Comparison of ENCODE assay signal across 28 cellular contexts in genomic region chr16:5017678-5017969, GRCh38. TPM values are rescaled to one million over a fixed set of nuclear protein-coding genes. Genes with fewer than 3 reads are reported as not detected.
DNase-seq lines count a peak whose midpoint lies in the region; ATAC-seq, FAIRE-seq and TF ChIP-seq lines count a peak whose summit lies in the region.
"Had no signal": no experiment of that assay in that cellular context is flagged by ENCODE, and none has a peak within 500 bp of the region (broad histone marks: within the 10 kb centered on the region; RNA-seq: fewer than 3 reads in every experiment).

No MANE protein-coding gene starts in this region.

- H3K4me1 Mint-ChIP-seq in dendritic cell treated with granulocyte-macrophage colony-stimulating factor and Interleukin-4, amounts not matched to agents 40 ng/mL and 50 ng/mL, for 4 days (ENCODE audit: low read depth): peaks cover 48% of the 10 kb centered on the region
- H3K4me1 Mint-ChIP-seq: CD14-positive monocyte; CD8-positive, alpha-beta memory T cell had no signal

- no peak overlapping the region for H3K27ac ChIP-seq in HepG2 (ENCODE audit: extremely low read length, insufficient read depth, low read length)
- H3K27ac ChIP-seq in right lobe of liver: no peak overlapping the region
- H3K27ac ChIP-seq in osteoblast (ENCODE audit: low read depth, low read length): no peak overlapping the region
- H3K27ac ChIP-seq in tibial nerve: peak overlapping the region in 3 of 4 donors; percentile 80 to 89 (median 80)
- no peak overlapping the region for H3K27ac ChIP-seq in OCI-LY7 (ENCODE audit: low read depth, low read length, poor library complexity, severe bottlenecking)
- H3K27ac ChIP-seq: A549; BLaER1 treated with 17β-estradiol and CSF1 and Interleukin-3, amounts not matched to agents 10 nM and 100 nM had no signal

- no peak for TF ChIP-seq CTCF in HepG2 (CRISPR knock-in tag; IDR thresholded peaks at IDR 0.05)
- no peak for TF ChIP-seq CTCF in right lobe of liver (IDR thresholded peaks at IDR 0.05)
- TF ChIP-seq CTCF in osteoblast (IDR thresholded peaks at IDR 0.05; ENCODE audit: extremely low read depth, low read depth, low read length): no peak
- TF ChIP-seq CTCF in tibial nerve (IDR thresholded peaks at IDR 0.05): no peak
- TF ChIP-seq CTCF in OCI-LY7 (conservative IDR thresholded peaks at IDR 0.05; ENCODE audit: low read length): no peak

- FAIRE-seq in HepG2 (lab: Jason Lieb, UNC): no peak
- FAIRE-seq: A549, D721Med, GM12878, GM18507, H54 had no signal

- H3K4me2 ChIP-seq in HepG2 (ENCODE audit: low read depth, low read length): no peak overlapping the region
- H3K4me2 ChIP-seq in osteoblast (ENCODE audit: insufficient read depth, low read length): no peak overlapping the region
- H3K4me2 ChIP-seq in OCI-LY7 (ENCODE audit: low read length): no peak overlapping the region
- H3K4me2 ChIP-seq: A549; BLaER1 treated with 17β-estradiol and CSF1 and Interleukin-3, amounts not matched to agents 10 nM and 100 nM had no signal

- no peaks in the 10 kb centered on the region for H4K20me1 ChIP-seq in HepG2 (ENCODE audit: insufficient read depth, low read length)
- no peaks in the 10 kb centered on the region for H4K20me1 ChIP-seq in osteoblast (ENCODE audit: insufficient read depth, low read length)
- H4K20me1 ChIP-seq in OCI-LY7 (ENCODE audit: insufficient read depth, low read length): no peaks in the 10 kb centered on the region
- H4K20me1 ChIP-seq: BLaER1 treated with 17β-estradiol and CSF1 and Interleukin-3, amounts not matched to agents 10 nM and 100 nM had no signal

- H2AFZ ChIP-seq in HepG2 (ENCODE audit: low read length) (no peak overlapping the region), osteoblast (ENCODE audit: low read length) (no peak overlapping the region), OCI-LY7 (ENCODE audit: low read length) (no peak overlapping the region)

- TF ChIP-seq EP300 in HepG2 (IDR thresholded peaks at IDR 0.05; ENCODE audit: low read depth in 2 of 2, low read length in 2 of 2) (no peak), HepG2 (CRISPR knock-in tag; IDR thresholded peaks at IDR 0.05; ENCODE audit: borderline replicate concordance) (no peak), tibial nerve (IDR thresholded peaks at IDR 0.05) (no peak)

- 48% methylated on average over 5 of the region's 5 CpGs for WGBS in HepG2 (ENCODE audit: low lambda C conversion rate)
- 80% methylated on average over 1 of the region's 5 CpGs for WGBS in right lobe of liver (ENCODE audit: insufficient coverage, low coverage, low lambda C conversion rate, missing lambda C conversion rate)
- WGBS in tibial nerve, 2 donors: 76 to 84% methylated on average over 5 of the region's 5 CpGs

- POLR2A ChIA-PET in HepG2 (lab: Yijun Ruan, JAX): interaction anchor here (0.8 kb wide), 1 partner anchor 60 kb away, joined by 3 read pairs; the partner anchor contains the start of gene SEC14L5
- POLR2A ChIA-PET in OCI-LY7 (lab: Charles Lee): no interaction called here

- no peak for TF ChIP-seq RAD21 in HepG2 (CRISPR knock-in tag; IDR thresholded peaks at IDR 0.05)

- no peaks in the 10 kb centered on the region for H3K9me3 Mint-ChIP-seq in dendritic cell treated with granulocyte-macrophage colony-stimulating factor and Interleukin-4, amounts not matched to agents 40 ng/mL and 50 ng/mL, for 4 days
- H3K9me3 Mint-ChIP-seq: CD4-positive, alpha-beta T cell; CD8-positive, alpha-beta memory T cell; HFFc6 had no signal

- DNase-seq in HepG2 (ENCODE audit: low spot score) (no peak), right lobe of liver (no peak), osteoblast (ENCODE audit: insufficient read length, low spot score, missing footprints) (peak; percentile 41), tibial nerve (ENCODE audit: low spot score in 2 of 2) (no peak), OCI-LY7 (ENCODE audit: low spot score) (no peak), cerebellar cortex (ENCODE audit: low spot score) (no peak)
- DNase-seq in activated CD4-positive, alpha-beta T cell treated with anti-CD3 and anti-CD28 coated beads, Interleukin-2, amount 50 U/mL, for 4 hours: no peak
- DNase-seq: 8988T; ACHN; AML-193; BE2C; CD4-positive, alpha-beta T cell; CD8-positive, alpha-beta memory T cell; DMS 273 treated with DMSO at 0.1 percent for 48 hours; DMS79; EL; GDM1; GOT3; HFFc6 had no signal

- in situ Hi-C loops in HepG2 (cut with HindIII; ENCODE audit: extremely low pct_ligation_motif_present, low pct_unique_long_range_greater_than_20kb): no loop called here

- H3K79me2 ChIP-seq in HepG2 (ENCODE audit: insufficient read depth, low read length) (no peaks in the 10 kb centered on the region), osteoblast (ENCODE audit: insufficient read depth, low read length) (no peaks in the 10 kb centered on the region), OCI-LY7 (ENCODE audit: insufficient read depth, low read depth, low read length) (no peaks in the 10 kb centered on the region)

- intact Hi-C loops in HepG2 (cut with micrococcal nuclease; ENCODE audit: unreplicated experiment) (no loop called here), right lobe of liver (cut with DNase I) (no loop called here), OCI-LY7 (cut with micrococcal nuclease; ENCODE audit: unreplicated experiment) (no loop called here)
- intact Hi-C loops in dendritic cell treated with granulocyte-macrophage colony-stimulating factor and Interleukin-4, amounts not matched to agents 40 ng/mL and 50 ng/mL, for 4 days (cut with micrococcal nuclease): no loop called here

- TF ChIP-seq POLR2A in HepG2 (IDR thresholded peaks at IDR 0.05; ENCODE audit: insufficient read depth in 1 of 2, low read depth in 2 of 2, low read length in 2 of 2): no peak
- no peak for TF ChIP-seq POLR2A in right lobe of liver (IDR thresholded peaks at IDR 0.05)
- no peak for TF ChIP-seq POLR2A in tibial nerve (IDR thresholded peaks at IDR 0.05)

- H3K27ac Mint-ChIP-seq in dendritic cell treated with granulocyte-macrophage colony-stimulating factor and Interleukin-4, amounts not matched to agents 40 ng/mL and 50 ng/mL, for 4 days: peak overlapping the region; percentile 84
- H3K27ac Mint-ChIP-seq: CD14-positive monocyte; CD4-positive, alpha-beta T cell; CD8-positive, alpha-beta memory T cell; HFFc6 had no signal

- ATAC-seq in HepG2 (no peak), right lobe of liver (no peak)
- ATAC-seq: A549, GM12878 had no signal

- BruUV-seq in HepG2 (replicated peaks; lab: Mats Ljungman, UMichigan) (no TSS peak), OCI-LY7 (replicated peaks; lab: Mats Ljungman, UMichigan) (no TSS peak)

- no peaks in the 10 kb centered on the region for H3K9me2 ChIP-seq in OCI-LY7 (ENCODE audit: insufficient read depth, low read length)

- peak overlapping the region; percentile 34 for H3K4me3 Mint-ChIP-seq in dendritic cell treated with granulocyte-macrophage colony-stimulating factor and Interleukin-4, amounts not matched to agents 40 ng/mL and 50 ng/mL, for 4 days
- H3K4me3 Mint-ChIP-seq: CD14-positive monocyte; CD4-positive, alpha-beta T cell; CD8-positive, alpha-beta memory T cell; HFFc6 had no signal

- H3K36me3 Mint-ChIP-seq in dendritic cell treated with granulocyte-macrophage colony-stimulating factor and Interleukin-4, amounts not matched to agents 40 ng/mL and 50 ng/mL, for 4 days (ENCODE audit: low read depth): peaks cover 40% of the 10 kb centered on the region
- H3K36me3 Mint-ChIP-seq: CD14-positive monocyte; CD8-positive, alpha-beta memory T cell had no signal

- peaks cover 5% of the 10 kb centered on the region for H3K27me3 Mint-ChIP-seq in dendritic cell treated with granulocyte-macrophage colony-stimulating factor and Interleukin-4, amounts not matched to agents 40 ng/mL and 50 ng/mL, for 4 days
- H3K27me3 Mint-ChIP-seq: CD4-positive, alpha-beta T cell had no signal

- H3K4me1 ChIP-seq in HepG2 (ENCODE audit: insufficient read depth, low read length): no peaks in the 10 kb centered on the region
- no peaks in the 10 kb centered on the region for H3K4me1 ChIP-seq in right lobe of liver
- H3K4me1 ChIP-seq in osteoblast (ENCODE audit: insufficient read depth, low read length): no peaks in the 10 kb centered on the region
- H3K4me1 ChIP-seq in tibial nerve: peaks cover 0 to 35% (median 5%) of the 10 kb centered on the region in 4 donors
- no peaks in the 10 kb centered on the region for H3K4me1 ChIP-seq in OCI-LY7 (ENCODE audit: insufficient read depth, low read length, poor library complexity, severe bottlenecking)
- H3K4me1 ChIP-seq: A549, BE2C, HAP-1 had no signal

- H3K27me3 ChIP-seq in HepG2 (ENCODE audit: control insufficient read depth in 1 of 2, insufficient read depth in 2 of 2, low read length in 2 of 2) (peaks cover 4 to 42% of the 10 kb centered on the region in 2 experiments), right lobe of liver (no peaks in the 10 kb centered on the region), osteoblast (ENCODE audit: insufficient read depth, low read length) (peaks cover 4% of the 10 kb centered on the region), tibial nerve (no peaks in the 10 kb centered on the region)
- H3K27me3 ChIP-seq: BLaER1 treated with 17β-estradiol and CSF1 and Interleukin-3, amounts not matched to agents 10 nM and 100 nM had no signal

- H3K4me3 ChIP-seq in HepG2 (replicated peaks in 1 of 3; ENCODE audit: insufficient read depth in 1 of 3, low read depth in 2 of 3, low read length in 3 of 3): no peak overlapping the region
- H3K4me3 ChIP-seq in right lobe of liver: no peak overlapping the region
- no peak overlapping the region for H3K4me3 ChIP-seq in osteoblast (ENCODE audit: insufficient read depth, low read length)
- H3K4me3 ChIP-seq in tibial nerve: no peak overlapping the region
- no peak overlapping the region for H3K4me3 ChIP-seq in OCI-LY7 (ENCODE audit: low read depth, low read length, poor library complexity, severe bottlenecking)
- H3K4me3 ChIP-seq: A549; BLaER1 treated with 17β-estradiol and CSF1 and Interleukin-3, amounts not matched to agents 10 nM and 100 nM; GM12878; HAP-1 had no signal

- CTCF ChIA-PET in HepG2 (lab: Yijun Ruan, JAX; ENCODE audit: low intra/inter-chr PET ratio, low total read pairs): no interaction called here
- CTCF ChIA-PET in OCI-LY7 (lab: Charles Lee; ENCODE audit: unreplicated experiment): no interaction called here

- H3K36me3 ChIP-seq in HepG2 (replicated peaks in 1 of 2; ENCODE audit: control insufficient read depth in 1 of 2, insufficient read depth in 2 of 2, low read length in 2 of 2): no peaks in the 10 kb centered on the region
- no peaks in the 10 kb centered on the region for H3K36me3 ChIP-seq in right lobe of liver
- no peaks in the 10 kb centered on the region for H3K36me3 ChIP-seq in osteoblast (ENCODE audit: insufficient read depth, low read length)
- H3K36me3 ChIP-seq in tibial nerve: no peaks in the 10 kb centered on the region
- H3K36me3 ChIP-seq in OCI-LY7 (ENCODE audit: insufficient read depth, low read length): no peaks in the 10 kb centered on the region
- H3K36me3 ChIP-seq: BE2C; BLaER1 treated with 17β-estradiol and CSF1 and Interleukin-3, amounts not matched to agents 10 nM and 100 nM; HAP-1 had no signal

- H3K9ac ChIP-seq in HepG2 (ENCODE audit: insufficient read depth, low read depth, low read length): no peak overlapping the region
- H3K9ac ChIP-seq: BLaER1 treated with 17β-estradiol and CSF1 and Interleukin-3, amounts not matched to agents 10 nM and 100 nM had no signal

- H3K9me3 ChIP-seq in HepG2 (ENCODE audit: low read length) (no peaks in the 10 kb centered on the region), right lobe of liver (no peaks in the 10 kb centered on the region), osteoblast (ENCODE audit: low read depth, low read length) (no peaks in the 10 kb centered on the region), tibial nerve (no peaks in the 10 kb centered on the region), OCI-LY7 (ENCODE audit: low read length) (no peaks in the 10 kb centered on the region)
- H3K9me3 ChIP-seq: A549; BE2C; BLaER1 treated with 17β-estradiol and CSF1 and Interleukin-3, amounts not matched to agents 10 nM and 100 nM; HAP-1 had no signal

RNA-seq across cellular contexts. Expression of gene NAGPA, which starts 16.1 kb away (rescaled TPM):
- 29.8 and 60.3 TPM in 2 replicates for total RNA-seq in HepG2 (2016; rRNA removed; fragmentation: Illumina TruSeq; extraction: Trizol)
- total RNA-seq in HepG2 (2016; cell fraction: cytosol; rRNA removed; fragmentation: Illumina TruSeq; extraction: Trizol; ENCODE audit: low read depth): 10.2 and 12.2 TPM in 2 replicates
- total RNA-seq in HepG2 (2016; cell fraction: insoluble cytoplasmic fraction; rRNA removed; fragmentation: Illumina TruSeq; extraction: Trizol): 25.3 and 59.7 TPM in 2 replicates
- 19.0 and 22.6 TPM in 2 replicates for total RNA-seq in HepG2 (2016; cell fraction: membrane; rRNA removed; fragmentation: Illumina TruSeq; extraction: Trizol)
- 58.3 and 69.4 TPM in 2 replicates for total RNA-seq in HepG2 (2016; cell fraction: nucleus; rRNA removed; fragmentation: Illumina TruSeq; extraction: Trizol)
- polyA plus RNA-seq in HepG2 (2011; rRNA removed): 27.1 and 31.6 TPM in 2 replicates
- polyA plus RNA-seq in HepG2 (2011; cell fraction: cytosol; rRNA removed): 28.0 and 43.3 TPM in 2 replicates
- polyA plus RNA-seq in HepG2 (2011; cell fraction: nucleus; rRNA removed): 119 and 135 TPM in 2 replicates
- polyA plus RNA-seq in HepG2 (2012): 20.6 and 22.0 TPM in 2 replicates
- 7.6 and 9.3 TPM in 2 replicates for polyA plus RNA-seq in HepG2 (2016; cell fraction: cytosol; fragmentation: Illumina TruSeq; extraction: Trizol; ENCODE audit: low read depth)
- polyA plus RNA-seq in HepG2 (2016; cell fraction: insoluble cytoplasmic fraction; fragmentation: Illumina TruSeq; extraction: Trizol; ENCODE audit: low read depth): 24.9 and 27.9 TPM in 2 replicates
- polyA plus RNA-seq in HepG2 (2016; cell fraction: membrane; fragmentation: Illumina TruSeq; extraction: Trizol; ENCODE audit: low read depth): 15.1 and 16.1 TPM in 2 replicates
- 111 and 120 TPM in 2 replicates for polyA plus RNA-seq in HepG2 (2016; cell fraction: nucleus; fragmentation: Illumina TruSeq; extraction: Trizol; ENCODE audit: insufficient read depth, low read depth)
- 13.4 and 91.3 TPM in 2 replicates for polyA minus RNA-seq in HepG2 (2011; rRNA and poly(A)+ RNA removed; ENCODE audit: low replicate concordance)
- polyA minus RNA-seq in HepG2 (2011; cell fraction: cytosol; rRNA and poly(A)+ RNA removed): 24.6 and 30.4 TPM in 2 replicates
- polyA minus RNA-seq in HepG2 (2011; cell fraction: nucleus; rRNA and poly(A)+ RNA removed): 41.9 and 43.5 TPM in 2 replicates
- total RNA-seq in right lobe of liver: 10 to 100 TPM in 2 of 6 experiments, 1 to 10 TPM in 4; 6.6 to 22.1 (median 8.4) TPM
- 29.8 and 40.2 TPM in 2 replicates for total RNA-seq in osteoblast
- 100 to 1,000 TPM in 1 of 4 donors, 10 to 100 TPM in 3; 37.5 to 104 (median 43.8) TPM for total RNA-seq in tibial nerve
- 12.8 and 15.6 TPM in 2 replicates for total RNA-seq in OCI-LY7 (2014; rRNA removed; shearing (Covaris generic))
- total RNA-seq in OCI-LY7 (2022): 12.2 and 14.6 TPM in 2 replicates

RNA-seq across cellular contexts. Expression of gene C16orf89, which starts 48.1 kb away (rescaled TPM):
- total RNA-seq in HepG2 (2016; rRNA removed; fragmentation: Illumina TruSeq; extraction: Trizol) (0.97 and 1.9 TPM in 2 replicates), right lobe of liver (not detected), osteoblast (0.59 TPM in 1 of 2 replicates, not detected in the other), tibial nerve (10 to 100 TPM in 3 of 4 donors, 1 to 10 TPM in 1; 6.3 to 39.0 (median 17.8) TPM), OCI-LY7 (2022) (not detected in 2 replicates)
- 0.61 and 0.79 TPM in 2 replicates for total RNA-seq in HepG2 (2016; cell fraction: cytosol; rRNA removed; fragmentation: Illumina TruSeq; extraction: Trizol; ENCODE audit: low read depth)
- total RNA-seq in HepG2 (2016; cell fraction: insoluble cytoplasmic fraction; rRNA removed; fragmentation: Illumina TruSeq; extraction: Trizol): 0.45 and 1.1 TPM in 2 replicates
- total RNA-seq in HepG2 (2016; cell fraction: membrane; rRNA removed; fragmentation: Illumina TruSeq; extraction: Trizol): 0.76 and 1.0 TPM in 2 replicates
- total RNA-seq in HepG2 (2016; cell fraction: nucleus; rRNA removed; fragmentation: Illumina TruSeq; extraction: Trizol): 0.72 and 0.78 TPM in 2 replicates
- polyA plus RNA-seq in HepG2 (2011; rRNA removed): 2.8 and 3.4 TPM in 2 replicates
- polyA plus RNA-seq in HepG2 (2011; cell fraction: cytosol; rRNA removed): 2.8 TPM in 2 replicates
- 1.3 and 1.4 TPM in 2 replicates for polyA plus RNA-seq in HepG2 (2011; cell fraction: nucleus; rRNA removed)
- polyA plus RNA-seq in HepG2 (2012): 1.7 and 2.7 TPM in 2 replicates
- 0.58 and 0.68 TPM in 2 replicates for polyA plus RNA-seq in HepG2 (2016; cell fraction: cytosol; fragmentation: Illumina TruSeq; extraction: Trizol; ENCODE audit: low read depth)
- 0.85 and 1.2 TPM in 2 replicates for polyA plus RNA-seq in HepG2 (2016; cell fraction: insoluble cytoplasmic fraction; fragmentation: Illumina TruSeq; extraction: Trizol; ENCODE audit: low read depth)
- 0.71 and 0.81 TPM in 2 replicates for polyA plus RNA-seq in HepG2 (2016; cell fraction: membrane; fragmentation: Illumina TruSeq; extraction: Trizol; ENCODE audit: low read depth)
- polyA plus RNA-seq in HepG2 (2016; cell fraction: nucleus; fragmentation: Illumina TruSeq; extraction: Trizol; ENCODE audit: insufficient read depth, low read depth): 1.4 and 2.1 TPM in 2 replicates
- 1.0 TPM in 1 of 2 replicates, not detected in the other for polyA minus RNA-seq in HepG2 (2011; rRNA and poly(A)+ RNA removed; ENCODE audit: low replicate concordance)
- polyA minus RNA-seq in HepG2 (2011; cell fraction: cytosol; rRNA and poly(A)+ RNA removed): 0.89 and 1.1 TPM in 2 replicates
- polyA minus RNA-seq in HepG2 (2011; cell fraction: nucleus; rRNA and poly(A)+ RNA removed): 0.50 and 0.90 TPM in 2 replicates
- total RNA-seq in OCI-LY7 (2014; rRNA removed; shearing (Covaris generic)): not detected in 2 replicates
- total RNA-seq: CD4-positive, alpha-beta T cell; CD8-positive, alpha-beta memory T cell; GM12878; HFFc6 had no signal
- polyA plus RNA-seq: A549; CD14-positive monocyte; CD8-positive, alpha-beta memory T cell; GM12878 had no signal

RNA-seq across cellular contexts. Expression of gene ALG1, which starts 54.0 kb away (rescaled TPM):
- total RNA-seq in HepG2 (2016; rRNA removed; fragmentation: Illumina TruSeq; extraction: Trizol) (39.6 and 75.6 TPM in 2 replicates), right lobe of liver (10 to 100 TPM; 16.0 to 28.0 (median 16.9) TPM), osteoblast (43.3 and 43.4 TPM in 2 replicates), tibial nerve (10 to 100 TPM; 15.9 to 25.5 (median 22.9) TPM), OCI-LY7 (2022) (20.5 and 23.1 TPM in 2 replicates)
- total RNA-seq in HepG2 (2016; cell fraction: cytosol; rRNA removed; fragmentation: Illumina TruSeq; extraction: Trizol; ENCODE audit: low read depth): 7.6 and 8.9 TPM in 2 replicates
- 38.5 and 76.0 TPM in 2 replicates for total RNA-seq in HepG2 (2016; cell fraction: insoluble cytoplasmic fraction; rRNA removed; fragmentation: Illumina TruSeq; extraction: Trizol)
- 14.3 and 16.3 TPM in 2 replicates for total RNA-seq in HepG2 (2016; cell fraction: membrane; rRNA removed; fragmentation: Illumina TruSeq; extraction: Trizol)
- total RNA-seq in HepG2 (2016; cell fraction: nucleus; rRNA removed; fragmentation: Illumina TruSeq; extraction: Trizol): 78.0 and 84.8 TPM in 2 replicates
- polyA plus RNA-seq in HepG2 (2011; rRNA removed): 43.3 and 51.5 TPM in 2 replicates
- polyA plus RNA-seq in HepG2 (2011; cell fraction: cytosol; rRNA removed): 46.0 and 52.0 TPM in 2 replicates
- polyA plus RNA-seq in HepG2 (2011; cell fraction: nucleus; rRNA removed): 37.8 and 40.2 TPM in 2 replicates
- 25.7 and 31.5 TPM in 2 replicates for polyA plus RNA-seq in HepG2 (2012)
- 6.3 and 6.5 TPM in 2 replicates for polyA plus RNA-seq in HepG2 (2016; cell fraction: cytosol; fragmentation: Illumina TruSeq; extraction: Trizol; ENCODE audit: low read depth)
- polyA plus RNA-seq in HepG2 (2016; cell fraction: insoluble cytoplasmic fraction; fragmentation: Illumina TruSeq; extraction: Trizol; ENCODE audit: low read depth): 36.3 and 37.9 TPM in 2 replicates
- polyA plus RNA-seq in HepG2 (2016; cell fraction: membrane; fragmentation: Illumina TruSeq; extraction: Trizol; ENCODE audit: low read depth): 10.1 and 11.8 TPM in 2 replicates
- polyA plus RNA-seq in HepG2 (2016; cell fraction: nucleus; fragmentation: Illumina TruSeq; extraction: Trizol; ENCODE audit: insufficient read depth, low read depth): 104 and 109 TPM in 2 replicates
- polyA minus RNA-seq in HepG2 (2011; rRNA and poly(A)+ RNA removed; ENCODE audit: low replicate concordance): 135 and 161 TPM in 2 replicates
- 28.6 and 36.3 TPM in 2 replicates for polyA minus RNA-seq in HepG2 (2011; cell fraction: cytosol; rRNA and poly(A)+ RNA removed)
- 50.0 and 65.8 TPM in 2 replicates for polyA minus RNA-seq in HepG2 (2011; cell fraction: nucleus; rRNA and poly(A)+ RNA removed)
- 13.7 TPM in 2 replicates for total RNA-seq in OCI-LY7 (2014; rRNA removed; shearing (Covaris generic))

RNA-seq across cellular contexts. Expression of gene SEC14L5, which starts 59.5 kb away (rescaled TPM):
- total RNA-seq in HepG2 (2016; rRNA removed; fragmentation: Illumina TruSeq; extraction: Trizol) (0.36 and 0.42 TPM in 2 replicates), right lobe of liver (1 to 10 TPM in 1 of 6 experiments, under 1 TPM in 4, not detected in 1; 0.09 to 1.1 (median 0.60) TPM), osteoblast (under 0.01 and 0.29 TPM in 2 replicates), tibial nerve (10 to 100 TPM; 12.0 to 29.0 (median 13.6) TPM), OCI-LY7 (2022) (not detected in 2 replicates)
- 0.09 TPM in 1 of 2 replicates, not detected in the other for total RNA-seq in HepG2 (2016; cell fraction: cytosol; rRNA removed; fragmentation: Illumina TruSeq; extraction: Trizol; ENCODE audit: low read depth)
- 0.34 and 0.43 TPM in 2 replicates for total RNA-seq in HepG2 (2016; cell fraction: insoluble cytoplasmic fraction; rRNA removed; fragmentation: Illumina TruSeq; extraction: Trizol)
- total RNA-seq in HepG2 (2016; cell fraction: membrane; rRNA removed; fragmentation: Illumina TruSeq; extraction: Trizol): 0.19 and 0.21 TPM in 2 replicates
- 0.34 and 0.43 TPM in 2 replicates for total RNA-seq in HepG2 (2016; cell fraction: nucleus; rRNA removed; fragmentation: Illumina TruSeq; extraction: Trizol)
- 0.40 and 0.60 TPM in 2 replicates for polyA plus RNA-seq in HepG2 (2011; rRNA removed)
- polyA plus RNA-seq in HepG2 (2011; cell fraction: cytosol; rRNA removed): 0.31 and 0.44 TPM in 2 replicates
- polyA plus RNA-seq in HepG2 (2011; cell fraction: nucleus; rRNA removed): 1.3 and 1.5 TPM in 2 replicates
- 0.59 and 1.0 TPM in 2 replicates for polyA plus RNA-seq in HepG2 (2012)
- polyA plus RNA-seq in HepG2 (2016; cell fraction: cytosol; fragmentation: Illumina TruSeq; extraction: Trizol; ENCODE audit: low read depth): 0.02 TPM in 2 replicates
- polyA plus RNA-seq in HepG2 (2016; cell fraction: insoluble cytoplasmic fraction; fragmentation: Illumina TruSeq; extraction: Trizol; ENCODE audit: low read depth): 0.32 and 0.43 TPM in 2 replicates
- 0.08 and 0.14 TPM in 2 replicates for polyA plus RNA-seq in HepG2 (2016; cell fraction: membrane; fragmentation: Illumina TruSeq; extraction: Trizol; ENCODE audit: low read depth)
- polyA plus RNA-seq in HepG2 (2016; cell fraction: nucleus; fragmentation: Illumina TruSeq; extraction: Trizol; ENCODE audit: insufficient read depth, low read depth): 0.31 and 0.41 TPM in 2 replicates
- polyA minus RNA-seq in HepG2 (2011; rRNA and poly(A)+ RNA removed; ENCODE audit: low replicate concordance): 0.16 and 1.5 TPM in 2 replicates
- polyA minus RNA-seq in HepG2 (2011; cell fraction: cytosol; rRNA and poly(A)+ RNA removed): 0.18 and 0.49 TPM in 2 replicates
- 0.64 and 0.75 TPM in 2 replicates for polyA minus RNA-seq in HepG2 (2011; cell fraction: nucleus; rRNA and poly(A)+ RNA removed)
- total RNA-seq in OCI-LY7 (2014; rRNA removed; shearing (Covaris generic)): not detected in 2 replicates
- total RNA-seq: CD4-positive, alpha-beta T cell; CD8-positive, alpha-beta memory T cell; GM12878; HFFc6 had no signal
- polyA plus RNA-seq: CD8-positive, alpha-beta memory T cell had no signal

Comparison
In these comparisons a context has a peak if more than half of its experiments do, and no peak if none do; other contexts are left out.
1. H3K27ac ChIP-seq: peak in tibial nerve (3 of 4); none in HepG2 (single experiment), right lobe of liver (0 of 3), osteoblast (single experiment) and OCI-LY7 (single experiment).